In the genomic region with DNA sequence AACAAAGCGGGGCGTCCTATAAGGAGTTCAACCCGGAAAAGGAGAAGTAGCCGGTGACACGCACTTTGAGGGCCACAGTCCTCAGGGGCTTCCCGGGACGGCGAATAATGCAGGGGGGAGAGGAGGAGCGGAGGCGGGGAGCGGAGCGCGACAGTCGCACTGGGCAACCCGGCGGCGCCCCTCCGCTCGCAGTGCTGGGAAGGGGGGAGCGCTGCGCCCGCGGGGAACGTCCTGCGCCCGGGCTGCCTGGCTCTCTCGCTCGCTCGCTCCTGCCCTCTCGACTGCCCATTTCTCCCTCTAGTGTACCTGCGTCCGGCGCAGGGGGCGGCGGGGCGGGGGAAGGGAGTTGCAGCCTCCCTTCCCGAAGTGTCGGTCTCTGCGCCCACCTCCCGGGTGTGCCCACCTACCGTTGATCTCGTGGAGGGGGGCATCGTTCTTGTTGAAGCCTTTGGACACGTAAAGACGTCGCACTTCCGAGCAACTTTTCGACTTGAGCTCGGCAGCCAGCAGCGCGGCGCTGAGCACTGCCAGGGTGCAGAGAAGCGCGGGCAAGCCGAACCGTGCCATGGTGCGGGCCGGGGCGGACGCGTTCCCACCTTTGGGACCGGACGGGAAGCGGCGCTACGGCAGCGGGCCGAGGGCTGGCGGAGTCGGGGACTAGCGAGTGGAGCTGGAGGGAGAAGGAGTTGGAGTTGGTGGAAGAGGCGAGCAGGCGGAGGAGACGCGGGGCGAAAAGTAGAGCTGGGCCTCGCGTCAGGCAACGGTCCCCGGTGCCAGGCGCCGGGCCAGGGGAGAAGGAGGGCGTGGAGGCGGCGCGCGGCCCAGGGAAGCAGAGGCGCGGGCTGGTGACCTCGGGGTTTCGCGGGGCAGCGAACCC, we compare ENCODE assay signal across 8 cellular contexts. TPM values are rescaled to one million over a fixed set of nuclear protein-coding genes. Genes with fewer than 3 reads are reported as not detected.
DNase-seq lines count a peak whose midpoint lies in the region; ATAC-seq and TF ChIP-seq lines count a peak whose summit lies in the region.

No MANE protein-coding gene starts in this region.

- H3K4me3 Mint-ChIP-seq in CD8-positive, alpha-beta T cell = peak overlapping the region; percentile 49
- H3K4me3 Mint-ChIP-seq in chondrocyte (ENCODE audit: unreplicated experiment) = peak overlapping the region; percentile 94

- H3K9me1 ChIP-seq in IMR-90 (ENCODE audit: insufficient read depth, low read length) = no peaks in the 10 kb centered on the region

- no peak overlapping the region for H3K4me3 ChIP-seq in CD8-positive, alpha-beta T cell (ENCODE audit: low read depth, low read length)
- H3K4me3 ChIP-seq in IMR-90 (ENCODE audit: insufficient read depth, low read depth, low read length) (peak overlapping the region; percentile 96), uterus (peak overlapping the region; percentile 59 to 69)

- no peak for TF ChIP-seq CTCF in CD8-positive, alpha-beta T cell (IDR thresholded peaks at IDR 0.05)
- TF ChIP-seq CTCF in IMR-90 (conservative IDR thresholded peaks at IDR 0.05; ENCODE audit: low read depth, low read length) (no peak), chondrocyte (IDR thresholded peaks at IDR 0.05) (no peak), uterus (IDR thresholded peaks at IDR 0.05) (no peak)

- H3K4ac ChIP-seq in IMR-90 (ENCODE audit: low read depth, low read length) = no peak overlapping the region

- CTCF ChIA-PET in CD8-positive, alpha-beta T cell (lab: Charles Lee) = no interaction called here
- CTCF ChIA-PET in IMR-90 (lab: Yijun Ruan, JAX) = no interaction called here

- no peak overlapping the region for H2AK5ac ChIP-seq in IMR-90 (ENCODE audit: low read depth, low read length)

- no peak overlapping the region for H2BK20ac ChIP-seq in IMR-90 (ENCODE audit: low read depth, low read length)

- TF ChIP-seq RAD21 in IMR-90 (IDR thresholded peaks at IDR 0.05; ENCODE audit: low read length) = no peak

- BruUV-seq in IMR-90 (replicated peaks; lab: Mats Ljungman, UMichigan) = no TSS peak

- no peak overlapping the region for H3K14ac ChIP-seq in IMR-90 (replicated peaks; ENCODE audit: low read depth, low read length)

- no peak overlapping the region; the same call in 1 of the 2 replicates for H4K91ac ChIP-seq in IMR-90 (ENCODE audit: insufficient read depth, low read depth, low read length)

- no peak overlapping the region for H2BK15ac ChIP-seq in IMR-90 (ENCODE audit: low read depth, low read length)

- no peaks in the 10 kb centered on the region for H3K36me3 ChIP-seq in CD8-positive, alpha-beta T cell (ENCODE audit: insufficient read depth, low read length)
- H3K36me3 ChIP-seq in IMR-90 (ENCODE audit: control insufficient read depth, insufficient read depth, low read length) = no peaks in the 10 kb centered on the region
- no peaks in the 10 kb centered on the region for H3K36me3 ChIP-seq in uterus

- in situ Hi-C loops in IMR-90 (cut with MboI; ENCODE audit: low sequenced_read_pairs) = no loop called here

- H3K9me3 Mint-ChIP-seq in CD8-positive, alpha-beta T cell = no peaks in the 10 kb centered on the region
- no peaks in the 10 kb centered on the region for H3K9me3 Mint-ChIP-seq in chondrocyte (ENCODE audit: low read depth)

- H3K27me3 Mint-ChIP-seq in CD8-positive, alpha-beta T cell (ENCODE audit: low read depth) = peaks cover 35% of the 10 kb centered on the region
- H3K27me3 Mint-ChIP-seq in chondrocyte (ENCODE audit: low read depth) = no peaks in the 10 kb centered on the region

- no peak for TF ChIP-seq POLR2A in IMR-90 (IDR thresholded peaks at IDR 0.05; ENCODE audit: low read depth, low read length)
- no peak for TF ChIP-seq POLR2A in uterus (IDR thresholded peaks at IDR 0.05)

- H2AFZ ChIP-seq in IMR-90 (replicated peaks; ENCODE audit: low read length, poor library complexity) = peak overlapping the region; percentile 70

- no peak overlapping the region for H4K5ac ChIP-seq in IMR-90 (ENCODE audit: low read depth, low read length)

- no peaks in the 10 kb centered on the region for H3K27me3 ChIP-seq in CD8-positive, alpha-beta T cell (ENCODE audit: insufficient read depth, low read length)
- peaks cover 18% of the 10 kb centered on the region for H3K27me3 ChIP-seq in IMR-90 (ENCODE audit: control insufficient read depth, insufficient read depth, low read length)
- H3K27me3 ChIP-seq in uterus = no peaks in the 10 kb centered on the region

- peak overlapping the region; percentile 62 for H3K9ac ChIP-seq in IMR-90 (ENCODE audit: low read depth, low read length)

- H2AK9ac ChIP-seq in IMR-90 (replicated peaks; ENCODE audit: low read depth, low read length, poor library complexity) = no peak overlapping the region

- ATAC-seq in CD8-positive, alpha-beta T cell = no peak
- ATAC-seq in IMR-90 (ENCODE audit: low read depth) = no peak; the same call in 1 of the 2 replicates

- 36% methylated on average over 45 of the region's 93 CpGs; no CpG with 5 or more reads in 1 of the 2 experiments for WGBS in IMR-90 (ENCODE audit: extremely low coverage in 2 of 2, insufficient read length in 1 of 2), 2 experiments

- peaks cover 10% of the 10 kb centered on the region for H3K4me1 Mint-ChIP-seq in CD8-positive, alpha-beta T cell (ENCODE audit: low read depth)
- H3K4me1 Mint-ChIP-seq in chondrocyte (ENCODE audit: low read depth) = peaks cover 47% of the 10 kb centered on the region

- H3K18ac ChIP-seq in IMR-90 (ENCODE audit: low read depth, low read length) = peak overlapping the region; percentile 41; the same call in 1 of the 2 replicates

- no peak overlapping the region for H4K8ac ChIP-seq in IMR-90 (ENCODE audit: low read depth in 2 of 2, low read length in 2 of 2)

- intact Hi-C loops in CD8-positive, alpha-beta T cell (cut with DNase I, micrococcal nuclease) = no loop called here
- intact Hi-C loops in IMR-90 (cut with micrococcal nuclease) (loop anchor here (1.0 to 10.0 kb wide), 2 partner anchors 79 to 250 kb away; no protein-coding TSS in a partner anchor), uterus (cut with DNase I; ENCODE audit: low total_unique reads) (no loop called here)

- H3K79me1 ChIP-seq in IMR-90 (ENCODE audit: low read depth in 1 of 2, low read length in 2 of 2) = no peaks in the 10 kb centered on the region

- H3K9me3 ChIP-seq in CD8-positive, alpha-beta T cell (ENCODE audit: low read length) = no peaks in the 10 kb centered on the region
- H3K9me3 ChIP-seq in IMR-90 (ENCODE audit: control insufficient read depth, insufficient read depth, low read length) = no peaks in the 10 kb centered on the region
- no peaks in the 10 kb centered on the region for H3K9me3 ChIP-seq in uterus

- H3K4me1 ChIP-seq in CD8-positive, alpha-beta T cell (ENCODE audit: insufficient read depth, low read length) = no peaks in the 10 kb centered on the region
- no peaks in the 10 kb centered on the region; the same call in 1 of the 2 replicates for H3K4me1 ChIP-seq in IMR-90 (ENCODE audit: control insufficient read depth, insufficient read depth, low read length)
- no peaks in the 10 kb centered on the region for H3K4me1 ChIP-seq in uterus

- no peak overlapping the region for H2BK120ac ChIP-seq in IMR-90 (ENCODE audit: low read depth, low read length)

- dilution Hi-C loops in IMR-90 (cut with HindIII; ENCODE audit: low sequenced_read_pairs, unreplicated experiment) = no loop called here

- no peak overlapping the region for H3K56ac ChIP-seq in IMR-90 (ENCODE audit: extremely low read depth, insufficient read depth, low read length)

- H3K27ac Mint-ChIP-seq in CD8-positive, alpha-beta T cell = no peak overlapping the region
- peak overlapping the region; percentile 68 for H3K27ac Mint-ChIP-seq in chondrocyte (ENCODE audit: unreplicated experiment)

- H3K36me3 Mint-ChIP-seq in CD8-positive, alpha-beta T cell = no peaks in the 10 kb centered on the region
- H3K36me3 Mint-ChIP-seq in chondrocyte (ENCODE audit: low read depth) = no peaks in the 10 kb centered on the region

- POLR2A ChIA-PET in CD8-positive, alpha-beta T cell (lab: Charles Lee) = no interaction called here
- POLR2A ChIA-PET in IMR-90 (lab: Charles Lee; ENCODE audit: unreplicated experiment) = no interaction called here

- H4K20me1 ChIP-seq in IMR-90 (ENCODE audit: insufficient read depth, low read length) = no peaks in the 10 kb centered on the region; the same call in 1 of the 2 replicates

- H3K4me2 ChIP-seq in IMR-90 (ENCODE audit: low read depth, low read length) = peak overlapping the region; percentile 79

- no peak overlapping the region for H3K23ac ChIP-seq in IMR-90 (ENCODE audit: low read depth, low read length)

- H3K27ac ChIP-seq in CD8-positive, alpha-beta T cell (ENCODE audit: low read depth, low read length) = no peak overlapping the region
- peak overlapping the region; percentile 59 for H3K27ac ChIP-seq in IMR-90 (ENCODE audit: insufficient read depth, low read length)
- H3K27ac ChIP-seq in uterus = peak overlapping the region; percentile 35 to 81

- H2BK5ac ChIP-seq in IMR-90 (ENCODE audit: low read depth, low read length, poor library complexity, severe bottlenecking) = no peak overlapping the region

- DNase-seq in CD8-positive, alpha-beta T cell = no peak
- no peak for DNase-seq in IMR-90
- DNase-seq in chondrocyte (ENCODE audit: low spot score) = peak; percentile 92
- peak; percentile 5 for DNase-seq in medulla oblongata (ENCODE audit: extremely low spot score)
- DNase-seq in uterus = peak; percentile 21 to 38
- no peak for DNase-seq in HCEC 1CT
- DNase-seq in NCI-H345 (lab: John Stamatoyannopoulos, UW) = no peak
- DNase-seq in SHP77 (lab: John Stamatoyannopoulos, UW) = no peak

TF ChIP-seq in IMR-90, 13 proteins besides CTCF, POLR2A, EP300 and RAD21:
- TF ChIP-seq MXI1 (IDR thresholded peaks at IDR 0.05; ENCODE audit: borderline replicate concordance, low read depth, low read length) (no peak), MAFK (IDR thresholded peaks at IDR 0.05; ENCODE audit: low read depth, low read length) (no peak), BHLHE40 (IDR thresholded peaks at IDR 0.05; ENCODE audit: low read depth, low read length) (no peak), RCOR1 (IDR thresholded peaks at IDR 0.05; ENCODE audit: insufficient replicate concordance, low read length) (no peak), CHD1 (IDR thresholded peaks at IDR 0.05; ENCODE audit: low read depth, low read length) (no peak), SMC3 (IDR thresholded peaks at IDR 0.05; ENCODE audit: low read depth, low read length) (no peak), RFX5 (IDR thresholded peaks at IDR 0.05; ENCODE audit: low read depth, low read length) (no peak), CEBPB (IDR thresholded peaks at IDR 0.05; ENCODE audit: low read depth, low read length) (no peak)

RNA-seq across cellular contexts. Expression of gene GPC4, which starts 0.7 kb away (rescaled TPM):
- total RNA-seq in CD8-positive, alpha-beta T cell = not detected
- total RNA-seq in IMR-90 (2012; rRNA removed) (0.54 and 0.56 TPM in 2 replicates), chondrocyte (64.6 to 94.8 TPM (median 67.6 TPM) in 3 replicates), uterus (10 to 100 TPM in 1 of 4 donors, 1 to 10 TPM in 3; 5.9 to 20.2 (median 8.8) TPM)
- polyA plus RNA-seq in IMR-90 (2012; rRNA removed) = 1.1 and 1.6 TPM in 2 replicates
- polyA plus RNA-seq in IMR-90 (2012; cell fraction: cytosol; rRNA removed) = 0.45 and 0.89 TPM in 2 replicates
- polyA plus RNA-seq in IMR-90 (2012; cell fraction: nucleus; rRNA removed; ENCODE audit: low replicate concordance) = 0.35 and 0.48 TPM in 2 replicates

Comparison
In these comparisons a context has a peak if more than half of its experiments do, and no peak if none do; other contexts are left out.
1. DNase-seq: peak in chondrocyte (single experiment), medulla oblongata (single experiment) and uterus (2 of 2); none in CD8-positive, alpha-beta T cell (0 of 7), IMR-90 (single experiment), HCEC 1CT (single experiment), NCI-H345 (single experiment) and SHP77 (0 of 2).